Comparison of ENCODE assay signal across 13 cellular contexts in genomic region chr1:23823767-23824166, GRCh38. TPM values are rescaled to one million over a fixed set of nuclear protein-coding genes. Genes with fewer than 3 reads are reported as not detected.
DNase-seq lines count a peak whose midpoint lies in the region; ATAC-seq and TF ChIP-seq lines count a peak whose summit lies in the region.
"Had no signal": no experiment of that assay in that cellular context is flagged by ENCODE, and none has a peak within 500 bp of the region (broad histone marks: within the 10 kb centered on the region; RNA-seq: fewer than 3 reads in every experiment).

No MANE protein-coding gene starts in this region.

- TF ChIP-seq POLR2A in adrenal gland (IDR thresholded peaks at IDR 0.05), result no peak

- no peak overlapping the region for H2AFZ ChIP-seq in OCI-LY7 (ENCODE audit: low read length)
- no peak overlapping the region for H2AFZ ChIP-seq in osteoblast (ENCODE audit: low read length)

- H3K4me1 ChIP-seq in DOHH2 (ENCODE audit: control insufficient read depth, low read length), result peaks cover 25% of the 10 kb centered on the region
- H3K4me1 ChIP-seq in OCI-LY7 (ENCODE audit: insufficient read depth, low read length, poor library complexity, severe bottlenecking), result peaks cover 16% of the 10 kb centered on the region
- peaks cover 4% of the 10 kb centered on the region for H3K4me1 ChIP-seq in endodermal cell (ENCODE audit: control insufficient read depth, insufficient read depth, low read length)
- peaks cover 4% of the 10 kb centered on the region for H3K4me1 ChIP-seq in osteoblast (ENCODE audit: insufficient read depth, low read length)
- peaks cover 0 to 10% of the 10 kb centered on the region in 2 donors for H3K4me1 ChIP-seq in adrenal gland (replicated peaks in 1 of 2)

- H3K27me3 ChIP-seq in DOHH2 (ENCODE audit: control insufficient read depth, low read length) (no peaks in the 10 kb centered on the region), endodermal cell (ENCODE audit: control insufficient read depth, insufficient read depth, low read length, poor library complexity, severe bottlenecking) (no peaks in the 10 kb centered on the region), osteoblast (ENCODE audit: insufficient read depth, low read length) (no peaks in the 10 kb centered on the region), adrenal gland (no peaks in the 10 kb centered on the region)
- H3K27me3 ChIP-seq: SJSA1 had no signal

- intact Hi-C loops in OCI-LY7 (cut with micrococcal nuclease; ENCODE audit: unreplicated experiment) (no loop called here), adrenal gland (cut with DNase I) (no loop called here)

- H3K36me3 ChIP-seq in DOHH2 (ENCODE audit: control insufficient read depth, low read length), result peaks cover 3% of the 10 kb centered on the region; the same call in 1 of the 2 replicates
- H3K36me3 ChIP-seq in OCI-LY7 (ENCODE audit: insufficient read depth, low read length), result no peaks in the 10 kb centered on the region
- no peaks in the 10 kb centered on the region for H3K36me3 ChIP-seq in endodermal cell (ENCODE audit: control insufficient read depth, insufficient read depth, low read length)
- H3K36me3 ChIP-seq in osteoblast (ENCODE audit: insufficient read depth, low read length), result no peaks in the 10 kb centered on the region
- peaks cover 0 to 8% of the 10 kb centered on the region in 2 donors for H3K36me3 ChIP-seq in adrenal gland (replicated peaks in 1 of 2)

- H3K4me2 ChIP-seq in DOHH2 (ENCODE audit: low read length) (peak overlapping the region; percentile 87), OCI-LY7 (ENCODE audit: low read length) (peak overlapping the region; percentile 82; the same call in 1 of the 2 replicates), osteoblast (ENCODE audit: insufficient read depth, low read length) (peak overlapping the region; percentile 95)

- H3K36me3 Mint-ChIP-seq in endodermal cell (ENCODE audit: low read depth), result no peaks in the 10 kb centered on the region

- no peaks in the 10 kb centered on the region for H3K27me3 Mint-ChIP-seq in endodermal cell (ENCODE audit: insufficient read depth)

- no peaks in the 10 kb centered on the region for H3K9me2 ChIP-seq in DOHH2 (replicated peaks; ENCODE audit: control insufficient read depth, low read length)
- no peaks in the 10 kb centered on the region for H3K9me2 ChIP-seq in OCI-LY7 (ENCODE audit: insufficient read depth, low read length)

- H3K79me2 ChIP-seq in DOHH2 (ENCODE audit: control insufficient read depth, low read length) (peaks cover 15% of the 10 kb centered on the region), OCI-LY7 (ENCODE audit: insufficient read depth, low read depth, low read length) (no peaks in the 10 kb centered on the region), osteoblast (ENCODE audit: insufficient read depth, low read length) (peaks cover 23% of the 10 kb centered on the region)

- no peak overlapping the region for H3K27ac Mint-ChIP-seq in endodermal cell

- H4K20me1 ChIP-seq in DOHH2 (ENCODE audit: control insufficient read depth, insufficient read depth, low read depth, low read length) (no peaks in the 10 kb centered on the region), OCI-LY7 (ENCODE audit: insufficient read depth, low read length) (no peaks in the 10 kb centered on the region), osteoblast (ENCODE audit: insufficient read depth, low read length) (no peaks in the 10 kb centered on the region)

- TF ChIP-seq CTCF in DOHH2 (IDR thresholded peaks at IDR 0.05; ENCODE audit: low read depth, low read length, poor library complexity, severe bottlenecking) (no peak), OCI-LY7 (conservative IDR thresholded peaks at IDR 0.05; ENCODE audit: low read length) (no peak), endodermal cell (conservative IDR thresholded peaks at IDR 0.05) (no peak), osteoblast (IDR thresholded peaks at IDR 0.05; ENCODE audit: extremely low read depth, low read depth, low read length) (no peak), adrenal gland (IDR thresholded peaks at IDR 0.05) (no peak)

- 93 to 95% methylated on average over 4 to 7 of the region's 7 CpGs for WGBS in endodermal cell (ENCODE audit: insufficient coverage in 1 of 2, insufficient read length in 1 of 2), 2 experiments
- 81 to 83% (median 82%) methylated on average over 7 of the region's 7 CpGs for WGBS in adrenal gland, 4 donors

- H3F3A ChIP-seq in DOHH2 (ENCODE audit: control insufficient read depth, insufficient read depth), result peaks cover 6% of the 10 kb centered on the region; the same call in 1 of the 2 replicates

- H3K9me3 Mint-ChIP-seq in endodermal cell, result no peaks in the 10 kb centered on the region

- CTCF ChIA-PET in OCI-LY7 (lab: Charles Lee; ENCODE audit: unreplicated experiment), result interaction anchor here (1.7 kb wide), 1 partner anchor 13 kb away, joined by 5 read pairs; no protein-coding TSS in a partner anchor

- H3K27ac ChIP-seq in DOHH2 (ENCODE audit: low read depth, low read length), result no peak overlapping the region
- no peak overlapping the region for H3K27ac ChIP-seq in OCI-LY7 (ENCODE audit: low read depth, low read length, poor library complexity, severe bottlenecking)
- H3K27ac ChIP-seq in endodermal cell (ENCODE audit: low read depth, low read length), result no peak overlapping the region
- no peak overlapping the region for H3K27ac ChIP-seq in osteoblast (ENCODE audit: low read depth, low read length)
- H3K27ac ChIP-seq in adrenal gland, result no peak overlapping the region

- H3K4me3 ChIP-seq in DOHH2 (ENCODE audit: low read length), result peak overlapping the region; percentile 96; the same call in 1 of the 2 replicates
- no peak overlapping the region for H3K4me3 ChIP-seq in OCI-LY7 (ENCODE audit: low read depth, low read length, poor library complexity, severe bottlenecking)
- H3K4me3 ChIP-seq in endodermal cell (ENCODE audit: low read length), result peak overlapping the region; percentile 97
- H3K4me3 ChIP-seq in osteoblast (ENCODE audit: insufficient read depth, low read length), result no peak overlapping the region
- no peak overlapping the region for H3K4me3 ChIP-seq in adrenal gland
- H3K4me3 ChIP-seq: lung had no signal

- DNase-seq in OCI-LY7 (ENCODE audit: low spot score) (no peak), endodermal cell (no peak), osteoblast (ENCODE audit: insufficient read length, low spot score, missing footprints) (no peak), NCI-H187 treated with DMSO at 0.1 percent for 48 hours (lab: John Stamatoyannopoulos, UW) (no peak), adrenal gland (no peak)
- DNase-seq: activated CD8-positive, alpha-beta memory T cell treated with anti-CD3 and anti-CD28 coated beads for 24 hours; foreskin melanocyte; NCI-H510A treated with DMSO at 0.1 percent for 48 hours; stimulated activated naive CD4-positive, alpha-beta T cell had no signal

- ATAC-seq in GM21360 (IDR thresholded peaks at IDR 0.05; ENCODE audit: unreplicated experiment), result no peak

- H3K4me3 Mint-ChIP-seq in endodermal cell, result peak overlapping the region; percentile 93

- H3K9me3 ChIP-seq in DOHH2 (ENCODE audit: control insufficient read depth, insufficient read depth, low read length) (no peaks in the 10 kb centered on the region), OCI-LY7 (ENCODE audit: low read length) (no peaks in the 10 kb centered on the region), endodermal cell (ENCODE audit: control insufficient read depth, low read length) (no peaks in the 10 kb centered on the region), osteoblast (ENCODE audit: low read depth, low read length) (no peaks in the 10 kb centered on the region), adrenal gland (replicated peaks in 1 of 3) (no peaks in the 10 kb centered on the region)
- H3K9me3 ChIP-seq: SJSA1 had no signal

- POLR2A ChIA-PET in OCI-LY7 (lab: Charles Lee), result interaction anchor here (0.6 to 1.6 kb wide), 4 partner anchors 13 to 93 kb away, joined by 4 read pairs; partner anchors contain the start of gene CNR2

- H3K9ac ChIP-seq in endodermal cell (ENCODE audit: extremely low read depth, low read length, poor library complexity, severe bottlenecking), result no peak overlapping the region

- H3K4me1 Mint-ChIP-seq in endodermal cell, result peaks cover 12% of the 10 kb centered on the region

- BruUV-seq in OCI-LY7 (replicated peaks; lab: Mats Ljungman, UMichigan), result no TSS peak

RNA-seq across cellular contexts. Expression of gene HMGCL, which starts 1.5 kb away (rescaled TPM):
- total RNA-seq in OCI-LY7 (2014; rRNA removed; shearing (Covaris generic)), result 9.0 and 13.1 TPM in 2 replicates
- total RNA-seq in OCI-LY7 (2022), result 27.4 and 30.7 TPM in 2 replicates
- total RNA-seq in endodermal cell, result 10 to 100 TPM; 24.0 to 41.7 TPM
- 20.7 TPM for polyA plus RNA-seq in endodermal cell (2013, experiment 1 of 2)
- 20.7 TPM for polyA plus RNA-seq in endodermal cell (2013, experiment 2 of 2)
- total RNA-seq in osteoblast, result 36.5 and 39.8 TPM in 2 replicates
- 100 to 1,000 TPM in 2 of 8 donors, 10 to 100 TPM in 6; 53.9 to 120 (median 90.7) TPM for total RNA-seq in adrenal gland
- 10 to 100 TPM; 38.8 to 83.2 (median 43.3) TPM for polyA plus RNA-seq in adrenal gland

RNA-seq across cellular contexts. Expression of gene GALE, which starts 23.2 kb away (rescaled TPM):
- 17.9 and 19.6 TPM in 2 replicates for total RNA-seq in OCI-LY7 (2014; rRNA removed; shearing (Covaris generic))
- total RNA-seq in OCI-LY7 (2022) (16.0 and 16.8 TPM in 2 replicates), endodermal cell (10 to 100 TPM; 60.4 to 66.0 TPM), osteoblast (11.8 and 13.4 TPM in 2 replicates), adrenal gland (10 to 100 TPM; 17.8 to 46.0 (median 28.4) TPM)
- polyA plus RNA-seq in endodermal cell (2013, experiment 1 of 2), result 36.2 TPM
- polyA plus RNA-seq in endodermal cell (2013, experiment 2 of 2), result 32.4 TPM
- polyA plus RNA-seq in adrenal gland, result 10 to 100 TPM; 12.0 to 80.8 (median 59.4) TPM

RNA-seq across cellular contexts. Expression of gene LYPLA2, which starts 32.8 kb away (rescaled TPM):
- total RNA-seq in OCI-LY7 (2014; rRNA removed; shearing (Covaris generic)), result 65.1 and 91.2 TPM in 2 replicates
- total RNA-seq in OCI-LY7 (2022), result 66.5 and 68.3 TPM in 2 replicates
- total RNA-seq in endodermal cell, result 100 to 1,000 TPM; 103 to 107 TPM
- polyA plus RNA-seq in endodermal cell (2013, experiment 1 of 2), result 60.2 TPM
- 61.5 TPM for polyA plus RNA-seq in endodermal cell (2013, experiment 2 of 2)
- 28.3 and 36.9 TPM in 2 replicates for total RNA-seq in osteoblast
- 10 to 100 TPM; 44.0 to 74.4 (median 51.6) TPM for total RNA-seq in adrenal gland
- polyA plus RNA-seq in adrenal gland, result 10 to 100 TPM; 26.0 to 55.1 (median 48.5) TPM

RNA-seq across cellular contexts. Expression of gene FUCA1, which starts 44.3 kb away (rescaled TPM):
- 9.1 and 9.3 TPM in 2 replicates for total RNA-seq in OCI-LY7 (2014; rRNA removed; shearing (Covaris generic))
- total RNA-seq in OCI-LY7 (2022) (9.3 and 9.9 TPM in 2 replicates), endodermal cell (10 to 100 TPM in 1 of 2 donors, 1 to 10 TPM in 1; 9.7 to 14.0 TPM), osteoblast (31.2 and 34.7 TPM in 2 replicates), adrenal gland (100 to 1,000 TPM in 1 of 8 donors, 10 to 100 TPM in 7; 55.0 to 109 (median 77.1) TPM)
- polyA plus RNA-seq in endodermal cell (2013, experiment 1 of 2), result 4.7 TPM
- 4.4 TPM for polyA plus RNA-seq in endodermal cell (2013, experiment 2 of 2)
- polyA plus RNA-seq in adrenal gland, result 10 to 100 TPM; 17.9 to 59.0 (median 34.1) TPM

RNA-seq across cellular contexts. Expression of gene PITHD1, which starts 45.5 kb away (rescaled TPM):
- total RNA-seq in OCI-LY7 (2014; rRNA removed; shearing (Covaris generic)), result 89.9 and 90.8 TPM in 2 replicates
- total RNA-seq in OCI-LY7 (2022) (63.6 and 67.2 TPM in 2 replicates), endodermal cell (10 to 100 TPM; 62.5 to 71.3 TPM), osteoblast (29.8 and 31.1 TPM in 2 replicates), adrenal gland (10 to 100 TPM; 54.9 to 98.0 (median 63.0) TPM)
- polyA plus RNA-seq in endodermal cell (2013, experiment 1 of 2), result 47.3 TPM
- 42.7 TPM for polyA plus RNA-seq in endodermal cell (2013, experiment 2 of 2)
- polyA plus RNA-seq in adrenal gland, result 100 to 1,000 TPM in 1 of 3 donors, 10 to 100 TPM in 2; 41.9 to 104 (median 52.4) TPM

Comparison
In these comparisons a context has a peak if more than half of its experiments do, and no peak if none do; other contexts are left out.
1. H3K4me3 ChIP-seq: peak in DOHH2 (single experiment) and endodermal cell (single experiment); none in OCI-LY7 (single experiment), osteoblast (single experiment) and adrenal gland (0 of 4).
2. Peak in every context shown above with its lines, with median percentiles within 50 percentile points of each other: H3K4me2 ChIP-seq.